In the genomic region with DNA sequence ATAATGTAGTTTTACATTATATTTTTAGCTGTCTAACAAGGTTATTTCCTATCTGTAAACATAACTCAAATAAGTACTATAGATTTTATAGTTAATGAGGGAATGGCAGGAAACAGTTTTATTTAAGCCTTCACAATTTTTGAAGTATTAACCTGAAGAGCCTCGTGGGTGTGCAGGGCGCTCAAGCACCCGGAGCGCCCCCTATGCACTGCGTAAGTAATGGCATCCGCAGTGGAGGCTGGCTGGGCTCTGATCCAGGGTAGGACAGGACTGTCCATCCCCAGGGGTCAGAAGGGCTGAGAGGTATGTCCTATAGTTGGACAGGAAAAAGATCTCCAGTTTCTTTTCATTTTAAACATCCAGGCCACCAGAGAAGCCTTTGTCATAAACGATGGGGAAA, we compare ENCODE assay signal across 11 cellular contexts. TPM values are rescaled to one million over a fixed set of nuclear protein-coding genes. Genes with fewer than 3 reads are reported as not detected.
A peak's percentile ranks its signal among the peaks of the same experiment; 100 is the strongest.
DNase-seq lines count a peak whose midpoint lies in the region; ATAC-seq and TF ChIP-seq lines count a peak whose summit lies in the region.
"Had no signal": no experiment of that assay in that cellular context is flagged by ENCODE, and none has a peak within 500 bp of the region (broad histone marks: within the 10 kb centered on the region; RNA-seq: fewer than 3 reads in every experiment).

No MANE protein-coding gene starts in this region.

- H3K4me1 ChIP-seq in neural progenitor cell (peaks cover 27% of the 10 kb centered on the region), tibial nerve (peaks cover 0 to 57% (median 21%) of the 10 kb centered on the region in 4 donors)

- peaks cover 100% of the 10 kb centered on the region for H3K27me3 ChIP-seq in neural progenitor cell
- H3K27me3 ChIP-seq in tibial nerve = peaks cover 0 to 100% of the 10 kb centered on the region in 2 donors

- H3K36me3 Mint-ChIP-seq in chondrocyte (ENCODE audit: low read depth) = no peaks in the 10 kb centered on the region
- no peaks in the 10 kb centered on the region for H3K36me3 Mint-ChIP-seq in neural progenitor cell

- 22 to 27% methylated on average over 7 of the region's 7 CpGs for WGBS in tibial nerve, 2 donors

- no peak overlapping the region for H2AFZ ChIP-seq in neural progenitor cell (replicated peaks)

- no peak overlapping the region for H3K9ac ChIP-seq in neural progenitor cell

- peak overlapping the region; percentile 91 for H3K27ac Mint-ChIP-seq in chondrocyte (ENCODE audit: unreplicated experiment)
- H3K27ac Mint-ChIP-seq in neural progenitor cell = no peak overlapping the region
- H3K27ac Mint-ChIP-seq: naive thymus-derived CD4-positive, alpha-beta T cell had no signal

- H3K27me3 Mint-ChIP-seq in chondrocyte (ENCODE audit: low read depth) = no peaks in the 10 kb centered on the region
- peaks cover 51% of the 10 kb centered on the region for H3K27me3 Mint-ChIP-seq in neural progenitor cell (ENCODE audit: insufficient read depth, low read depth)

- H3K4me3 ChIP-seq in LNCaP clone FGC (ENCODE audit: low read depth, low read length) = no peak overlapping the region
- H3K4me3 ChIP-seq in neural progenitor cell = no peak overlapping the region
- no peak overlapping the region for H3K4me3 ChIP-seq in tibial nerve

- no peak overlapping the region for H3K4me2 ChIP-seq in neural progenitor cell

- DNase-seq in DMS53 (lab: John Stamatoyannopoulos, UW) (peak; percentile 75), DMS53 treated with DMSO at 0.1 percent for 48 hours (lab: John Stamatoyannopoulos, UW; ENCODE audit: unreplicated experiment) (no peak), LNCaP clone FGC (ENCODE audit: low read depth) (no peak), chondrocyte (ENCODE audit: low spot score) (no peak), neural progenitor cell (ENCODE audit: low spot score) (peak; percentile 79), tibial nerve (ENCODE audit: low spot score in 2 of 2) (no peak)
- DNase-seq: anterior cingulate cortex; naive thymus-derived CD4-positive, alpha-beta T cell; stimulated activated naive CD4-positive, alpha-beta T cell had no signal

- no peak overlapping the region for H3K27ac ChIP-seq in neural progenitor cell
- H3K27ac ChIP-seq in tibial nerve = no peak overlapping the region

- no peak for ATAC-seq in GM21390 (IDR thresholded peaks at IDR 0.05; ENCODE audit: unreplicated experiment)
- ATAC-seq in HG03469 (IDR thresholded peaks at IDR 0.05; ENCODE audit: unreplicated experiment) = no peak
- ATAC-seq: naive thymus-derived CD4-positive, alpha-beta T cell had no signal

- H3K4me3 Mint-ChIP-seq in chondrocyte (ENCODE audit: unreplicated experiment) (no peak overlapping the region), neural progenitor cell (peak overlapping the region; percentile 67)

- H3F3A ChIP-seq in neural progenitor cell (ENCODE audit: low read depth) = peaks cover 62% of the 10 kb centered on the region

- H3K36me3 ChIP-seq in neural progenitor cell = no peaks in the 10 kb centered on the region
- H3K36me3 ChIP-seq in tibial nerve = no peaks in the 10 kb centered on the region

- H4K20me1 ChIP-seq in neural progenitor cell (ENCODE audit: low read depth) = peaks cover 74% of the 10 kb centered on the region

- H3K9me3 ChIP-seq in neural progenitor cell (ENCODE audit: low read depth) (no peaks in the 10 kb centered on the region), tibial nerve (no peaks in the 10 kb centered on the region)

- H3K9me3 Mint-ChIP-seq in chondrocyte (ENCODE audit: low read depth) (no peaks in the 10 kb centered on the region), neural progenitor cell (no peaks in the 10 kb centered on the region)

- no peak for TF ChIP-seq EP300 in tibial nerve (IDR thresholded peaks at IDR 0.05)

- no peak for TF ChIP-seq POLR2A in tibial nerve (IDR thresholded peaks at IDR 0.05)

- TF ChIP-seq CTCF in LNCaP clone FGC (IDR thresholded peaks at IDR 0.05; ENCODE audit: control insufficient read depth, extremely low read depth, insufficient read depth) (peak; percentile 36), chondrocyte (IDR thresholded peaks at IDR 0.05) (peak; percentile 80), neural progenitor cell (IDR thresholded peaks at IDR 0.05) (peak; percentile 85), tibial nerve (IDR thresholded peaks at IDR 0.05) (no peak)

- H3K79me2 ChIP-seq in neural progenitor cell (ENCODE audit: low read depth) = no peaks in the 10 kb centered on the region

- H3K4me1 Mint-ChIP-seq in chondrocyte (ENCODE audit: low read depth) (peaks cover 72% of the 10 kb centered on the region), neural progenitor cell (peaks cover 54% of the 10 kb centered on the region)

RNA-seq across cellular contexts. Expression of a gene that starts 8.2 kb away (rescaled TPM):
- total RNA-seq in chondrocyte (12.5 to 17.8 TPM (median 16.7 TPM) in 3 replicates), neural progenitor cell (ENCODE audit: low replicate concordance) (0.46 TPM in 1 of 2 replicates, not detected in the other), tibial nerve (not detected)
- total RNA-seq: naive thymus-derived CD4-positive, alpha-beta T cell had no signal

Comparison
In these comparisons a context has a peak if more than half of its experiments do, and no peak if none do; other contexts are left out.
1. DNase-seq: peak in DMS53 (single experiment) and neural progenitor cell (single experiment); none in DMS53 treated with DMSO at 0.1 percent for 48 hours (single experiment), LNCaP clone FGC (single experiment), chondrocyte (single experiment) and tibial nerve (0 of 2).
2. CTCF ChIP-seq: peak in LNCaP clone FGC (single experiment), chondrocyte (single experiment) and neural progenitor cell (single experiment); none in tibial nerve (0 of 5).